Comparison of ENCODE assay signal across 8 cellular contexts in the genomic region with DNA sequence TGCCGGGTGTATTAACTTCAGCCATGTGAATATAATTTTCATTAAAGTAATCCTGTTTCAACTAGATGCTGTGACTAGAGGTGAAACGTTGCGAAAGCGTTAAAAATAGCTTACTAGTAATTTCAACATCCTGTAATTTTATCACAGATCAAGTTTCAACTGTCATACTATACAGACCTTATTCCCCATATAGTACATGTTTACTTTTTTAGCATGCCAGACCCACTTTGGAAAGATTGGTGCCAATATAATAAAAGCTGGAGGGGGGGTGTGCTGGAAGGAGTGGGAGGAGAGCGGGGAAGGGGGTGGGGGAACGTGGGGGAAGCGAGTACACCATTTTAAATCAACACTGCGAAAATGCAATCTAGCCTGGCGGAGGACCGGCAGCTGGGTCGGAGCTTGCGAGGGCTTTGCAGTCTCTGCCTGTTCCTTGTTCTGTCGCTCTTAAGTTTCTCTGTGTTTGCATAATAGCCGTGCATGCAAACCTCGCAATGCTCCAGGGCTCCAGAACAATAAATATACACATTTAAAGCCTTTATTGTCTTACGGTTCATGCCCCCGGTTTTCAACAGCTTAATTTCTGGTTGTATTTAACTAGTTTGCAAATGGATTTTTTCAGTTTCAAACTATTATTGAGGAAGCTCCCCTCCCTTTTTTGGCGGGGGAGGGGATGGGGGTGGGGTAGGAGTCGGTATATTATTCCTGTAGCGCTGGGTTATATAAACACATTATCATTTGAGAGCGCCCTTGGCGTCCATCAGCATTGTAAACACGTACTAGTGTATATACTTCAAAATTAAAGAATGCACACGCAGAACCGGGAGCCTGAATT. TPM values are rescaled to one million over a fixed set of nuclear protein-coding genes. Genes with fewer than 3 reads are reported as not detected.
DNase-seq lines count a peak whose midpoint lies in the region; ATAC-seq and TF ChIP-seq lines count a peak whose summit lies in the region.

No MANE protein-coding gene starts in this region.

- ATAC-seq in GM18909 (IDR thresholded peaks at IDR 0.05; ENCODE audit: poor library complexity, unreplicated experiment) (peak; percentile 32), HG03097 (IDR thresholded peaks at IDR 0.05; ENCODE audit: low FRiP score, unreplicated experiment) (peak; percentile 28), lower lobe of right lung (peak; percentile 18 to 40)

- H3K9me3 ChIP-seq in ectodermal cell (ENCODE audit: control insufficient read depth, low read length) (no peaks in the 10 kb centered on the region), lower lobe of right lung (no peaks in the 10 kb centered on the region)

- H3K4me3 ChIP-seq in ectodermal cell (ENCODE audit: insufficient read depth, low read depth, low read length): peak overlapping the region; percentile 67
- H3K4me3 ChIP-seq in lower lobe of right lung: peak overlapping the region; percentile 75

- WGBS in ectodermal cell, 2 experiments: 5 to 6% methylated on average over 21 to 23 of the region's 25 CpGs

- no peaks in the 10 kb centered on the region for H3K36me3 ChIP-seq in ectodermal cell (ENCODE audit: control insufficient read depth, insufficient read depth, low read length)
- H3K36me3 ChIP-seq in lower lobe of right lung: no peaks in the 10 kb centered on the region

- no peak overlapping the region for H3K27ac ChIP-seq in ectodermal cell (ENCODE audit: insufficient read depth, low read depth, low read length, poor library complexity, severe bottlenecking)
- H3K27ac ChIP-seq in lower lobe of right lung: peak overlapping the region; percentile 96

- intact Hi-C loops in lower lobe of right lung (cut with DNase I): loop anchor here (10.0 kb wide), 1 partner anchor 345 kb away; no protein-coding TSS in a partner anchor

- TF ChIP-seq CTCF in lower lobe of right lung (IDR thresholded peaks at IDR 0.05): no peak

- DNase-seq in Ammon's horn (ENCODE audit: low spot score) (peak; percentile 71), NCI-H2196 treated with DMSO at 0.1 percent for 48 hours (lab: John Stamatoyannopoulos, UW; ENCODE audit: unreplicated experiment) (peak; percentile 36), lower lobe of right lung (peak; percentile 77)
- DNase-seq in activated CD4-positive, alpha-beta T cell treated with anti-CD3 and anti-CD28 coated beads for 48 hours: peak; percentile 70
- peak; percentile 51 for DNase-seq in stimulated activated naive CD4-positive, alpha-beta T cell treated with Interleukin-2 at 50 U/mL for 16 hours (lab: John Stamatoyannopoulos, UW)

- H3K4me1 ChIP-seq in ectodermal cell (ENCODE audit: control insufficient read depth, insufficient read depth, low read length): peaks cover 8% of the 10 kb centered on the region
- peaks cover 42% of the 10 kb centered on the region for H3K4me1 ChIP-seq in lower lobe of right lung

- H3K27me3 ChIP-seq in ectodermal cell (ENCODE audit: control insufficient read depth, insufficient read depth, low read length, poor library complexity, severe bottlenecking) (peaks cover 52% of the 10 kb centered on the region), lower lobe of right lung (ENCODE audit: low read depth) (no peaks in the 10 kb centered on the region)

RNA-seq across cellular contexts. Expression of gene ARID5B, which starts 1.3 kb away (rescaled TPM):
- polyA plus RNA-seq in ectodermal cell (2013, experiment 1 of 4): 5.1 TPM
- polyA plus RNA-seq in ectodermal cell (2013, experiment 2 of 4): 4.7 TPM
- 4.9 TPM for polyA plus RNA-seq in ectodermal cell (2013, experiment 3 of 4)
- polyA plus RNA-seq in ectodermal cell (2013, experiment 4 of 4): 5.2 TPM
- total RNA-seq in lower lobe of right lung: 29.8 TPM
